Comparison of ENCODE assay signal across 30 cellular contexts in genomic region chr2:237358721-237359595, GRCh38. TPM values are rescaled to one million over a fixed set of nuclear protein-coding genes. Genes with fewer than 3 reads are reported as not detected.
DNase-seq lines count a peak whose midpoint lies in the region; ATAC-seq, FAIRE-seq and TF ChIP-seq lines count a peak whose summit lies in the region.
"Had no signal": no experiment of that assay in that cellular context is flagged by ENCODE, and none has a peak within 500 bp of the region (broad histone marks: within the 10 kb centered on the region; RNA-seq: fewer than 3 reads in every experiment).

No MANE protein-coding gene starts in this region.

- no peak for ATAC-seq in K562
- ATAC-seq in right lobe of liver, result peak in 3 of 4 donors; percentile 49 to 82 (median 54)
- no peak for ATAC-seq in GM19351 (IDR thresholded peaks at IDR 0.05; ENCODE audit: unreplicated experiment)
- no peak for ATAC-seq in GM19452 (IDR thresholded peaks at IDR 0.05; ENCODE audit: unreplicated experiment)
- ATAC-seq in HG03280 (IDR thresholded peaks at IDR 0.05; ENCODE audit: unreplicated experiment), result no peak
- ATAC-seq: CD8-positive, alpha-beta T cell; foreskin keratinocyte; naive thymus-derived CD8-positive, alpha-beta T cell; Panc1; T-helper 17 cell had no signal

- FAIRE-seq in K562 (lab: Jason Lieb, UNC), result no peak
- FAIRE-seq: keratinocyte had no signal

- H3K36me3 ChIP-seq in H7 (replicated peaks; ENCODE audit: control insufficient read depth, insufficient read depth, low read length) (no peaks in the 10 kb centered on the region; the same call in 1 of the 2 replicates), K562 (ENCODE audit: control insufficient read depth, insufficient read depth, low read length) (no peaks in the 10 kb centered on the region), right lobe of liver (no peaks in the 10 kb centered on the region), stomach (peaks cover 5 to 73% (median 56%) of the 10 kb centered on the region in 4 donors)

- H3K4me2 ChIP-seq in K562 (ENCODE audit: insufficient read depth, low read length), result no peak overlapping the region
- H3K4me2 ChIP-seq: hepatocyte had no signal

- no peaks in the 10 kb centered on the region for H3K27me3 ChIP-seq in H7 (ENCODE audit: control insufficient read depth, insufficient read depth, low read length)
- H3K27me3 ChIP-seq in K562 (ENCODE audit: control insufficient read depth in 2 of 2, insufficient read depth in 2 of 2, low read length in 2 of 2), result peaks cover 0 to 38% of the 10 kb centered on the region in 2 experiments; a peak in 4 of 5 replicates
- H3K27me3 ChIP-seq in right lobe of liver, result no peaks in the 10 kb centered on the region
- H3K27me3 ChIP-seq in stomach, result peaks cover 0 to 18% (median 0%) of the 10 kb centered on the region in 3 donors
- H3K27me3 ChIP-seq: hepatocyte, suprapubic skin had no signal

- WGBS in K562 (ENCODE audit: insufficient coverage, low coverage, missing lambda C conversion rate), result 25% methylated on average over 11 of the region's 11 CpGs
- 67% methylated on average over 9 of the region's 11 CpGs for WGBS in right lobe of liver (ENCODE audit: insufficient coverage, low coverage, low lambda C conversion rate, missing lambda C conversion rate)
- 64 to 69% (median 66%) methylated on average over 11 of the region's 11 CpGs for WGBS in stomach, 5 donors

- TF ChIP-seq CTCF in K562 (IDR thresholded peaks at IDR 0.05 in 2 of 3, conservative IDR thresholded peaks at IDR 0.05 in 1 of 3; ENCODE audit: insufficient read depth in 2 of 3, low read depth in 1 of 3, low read length in 3 of 3) (no peak), right lobe of liver (IDR thresholded peaks at IDR 0.05) (no peak), stomach (IDR thresholded peaks at IDR 0.05) (no peak)

- CTCF ChIA-PET in K562 (lab: Yijun Ruan, JAX; ENCODE audit: low intra/inter-chr PET ratio), result no interaction called here

- H2AFZ ChIP-seq in K562 (ENCODE audit: low read depth, low read length), result no peak overlapping the region
- H2AFZ ChIP-seq: hepatocyte had no signal

- no peaks in the 10 kb centered on the region for H3K79me2 ChIP-seq in K562 (ENCODE audit: control insufficient read depth, insufficient read depth, low read length)
- H3K79me2 ChIP-seq: hepatocyte had no signal

- peak; percentile 82 for DNase-seq in H7
- no peak for DNase-seq in K562 (ENCODE audit: extremely low read depth in 1 of 4, low spot score in 3 of 4)
- no peak for DNase-seq in right lobe of liver
- DNase-seq in stomach, result no peak
- DNase-seq in T-helper 9 cell, result no peak
- DNase-seq: activated CD4-positive, alpha-beta T cell treated with anti-CD3 and anti-CD28 coated beads, Interleukin-2, amount 50 U/mL, for 1 hour; activated CD8-positive, alpha-beta memory T cell treated with anti-CD3 and anti-CD28 coated beads, Interleukin-2, amount 50 U/mL, for 4 hours; activated effector memory CD4-positive, alpha-beta T cell treated with Interleukin-2 at 50 U/mL for 16 hours; activated naive CD8-positive, alpha-beta T cell treated with anti-CD3 and anti-CD28 coated beads, Interleukin-2, amount 10 ng/mL, durations not matched to agents 7 days and 5 days; CD8-positive, alpha-beta T cell; DMS153; erythroblast; foreskin keratinocyte; GDM1; Karpas-422; MV-4-11; naive thymus-derived CD8-positive, alpha-beta T cell; NCI-H187; NCI-H82; T-helper 17 cell had no signal

- no peaks in the 10 kb centered on the region for H4K20me1 ChIP-seq in K562 (replicated peaks; ENCODE audit: control insufficient read depth, insufficient read depth, low read length)

- intact Hi-C loops in K562 (cut with micrococcal nuclease), result no loop called here
- intact Hi-C loops in right lobe of liver (cut with DNase I), result no loop called here
- intact Hi-C loops in stomach (cut with DNase I; ENCODE audit: low total_unique reads), result no loop called here

- H3K4me1 ChIP-seq in K562 (replicated peaks in 1 of 2; ENCODE audit: control insufficient read depth in 2 of 2, insufficient read depth in 2 of 2, low read length in 2 of 2) (no peaks in the 10 kb centered on the region), right lobe of liver (no peaks in the 10 kb centered on the region), stomach (peaks cover 0 to 53% (median 18%) of the 10 kb centered on the region in 4 donors)

- POLR2A ChIA-PET in K562 (lab: Yijun Ruan, JAX), result no interaction called here

- no peak overlapping the region for H3K9ac ChIP-seq in K562 (ENCODE audit: insufficient read depth in 1 of 2, low read depth in 2 of 2, low read length in 2 of 2)

- no peak for TF ChIP-seq EP300 in K562 (IDR thresholded peaks at IDR 0.05; ENCODE audit: low read length)
- no peak for TF ChIP-seq EP300 in stomach (IDR thresholded peaks at IDR 0.05)

- no peaks in the 10 kb centered on the region for H3K9me3 ChIP-seq in K562 (replicated peaks; ENCODE audit: control insufficient read depth, insufficient read depth, low read depth, low read length)
- no peaks in the 10 kb centered on the region for H3K9me3 ChIP-seq in right lobe of liver
- H3K9me3 ChIP-seq in stomach, result no peaks in the 10 kb centered on the region
- H3K9me3 ChIP-seq: suprapubic skin had no signal

- H3K27ac ChIP-seq in K562 (ENCODE audit: extremely low read depth, low read depth, low read length), result no peak overlapping the region
- H3K27ac ChIP-seq in right lobe of liver, result no peak overlapping the region
- H3K27ac ChIP-seq in stomach, result peak overlapping the region in 3 of 5 donors; percentile 2 to 66 (median 53)
- H3K27ac ChIP-seq: foreskin keratinocyte, hepatocyte, SK-N-MC, suprapubic skin, VCaP had no signal

- no TSS peak for BruUV-seq in K562 (replicated peaks; lab: Mats Ljungman, UMichigan)

- in situ Hi-C loops in K562 (cut with MboI), result no loop called here

- no peak for TF ChIP-seq RAD21 in K562 (CRISPR knock-in tag; conservative IDR thresholded peaks at IDR 0.05 in 1 of 2, IDR thresholded peaks at IDR 0.05 in 1 of 2)

- TF ChIP-seq POLR2A in K562 (conservative IDR thresholded peaks at IDR 0.05) (no peak), right lobe of liver (IDR thresholded peaks at IDR 0.05) (no peak), stomach (IDR thresholded peaks at IDR 0.05) (no peak)

- H3K9me1 ChIP-seq in K562 (ENCODE audit: control insufficient read depth, insufficient read depth, low read length), result no peaks in the 10 kb centered on the region

- no peak overlapping the region for H3K4me3 ChIP-seq in H7 (ENCODE audit: insufficient read depth, low read depth, low read length)
- H3K4me3 ChIP-seq in K562, result no peak overlapping the region
- H3K4me3 ChIP-seq in right lobe of liver, result no peak overlapping the region
- H3K4me3 ChIP-seq in stomach, result no peak overlapping the region
- H3K4me3 ChIP-seq: hepatocyte, SK-N-MC, suprapubic skin had no signal

TF ChIP-seq in K562, 482 proteins besides CTCF, POLR2A, EP300 and RAD21:
- TF ChIP-seq U2AF1 (optimal IDR thresholded peaks at IDR 0.05; ENCODE audit: low read depth, low read length), result no peak
- TF ChIP-seq NFE2L1 (tag; IDR thresholded peaks at IDR 0.05; ENCODE audit: borderline replicate concordance, low read depth), result no peak
- peak; percentile 75 for TF ChIP-seq ZFP36 (IDR thresholded peaks at IDR 0.05; ENCODE audit: low read depth, low read length, partially characterized antibody)

RNA-seq across cellular contexts. Expression of gene COL6A3, which starts 55.0 kb away (rescaled TPM):
- total RNA-seq in H7 (2014; rRNA removed; shearing (Covaris generic)), result 5.1 and 7.0 TPM in 2 replicates
- total RNA-seq in K562 (2011; cell fraction: chromatin; rRNA removed; ENCODE audit: low replicate concordance), result 2.5 and 3.2 TPM in 2 replicates
- total RNA-seq in K562 (2011; cell fraction: nucleolus; rRNA removed), result 1.7 TPM in 2 replicates
- total RNA-seq in K562 (2011; cell fraction: nucleoplasm; rRNA removed), result 2.5 and 3.6 TPM in 2 replicates
- total RNA-seq in K562 (2014; rRNA removed), result 1.5 and 2.1 TPM in 2 replicates
- 1.6 TPM in 2 replicates for total RNA-seq in K562 (2014; rRNA removed; fragmentation: Illumina TruSeq; extraction: Trizol)
- total RNA-seq in K562 (2015; rRNA removed; fragmentation: Illumina TruSeq; extraction: Trizol), result 2.0 and 2.5 TPM in 2 replicates
- total RNA-seq in K562 (2021), result 4.1 and 4.3 TPM in 2 replicates
- polyA plus RNA-seq in K562 (2011; rRNA removed), result 0.07 and 0.11 TPM in 2 replicates
- 0.07 and 0.12 TPM in 2 replicates for polyA plus RNA-seq in K562 (2011; cell fraction: cytosol; rRNA removed)
- polyA plus RNA-seq in K562 (2011; cell fraction: nucleus; rRNA removed), result 0.37 and 0.55 TPM in 2 replicates
- polyA plus RNA-seq in K562 (2012), result 3.4 and 61.3 TPM in 2 replicates
- 2.7 and 2.9 TPM in 2 replicates for polyA plus RNA-seq in K562 (2014; fragmentation: Illumina TruSeq; extraction: Trizol)
- under 1 TPM; 0.39 to 0.48 TPM for polyA plus RNA-seq in K562 (2014; fragmentation: Nextera tagmentation; extraction: Ambion mirVana)
- polyA plus RNA-seq in K562 (2014; rRNA removed), result 1.1 and 2.7 TPM in 2 replicates
- polyA minus RNA-seq in K562 (2011; rRNA and poly(A)+ RNA removed), result 0.18 and 0.60 TPM in 2 replicates
- 0.91 and 1.4 TPM in 2 replicates for polyA minus RNA-seq in K562 (2011; cell fraction: cytosol; rRNA and poly(A)+ RNA removed)
- polyA minus RNA-seq in K562 (2011; cell fraction: nucleus; rRNA and poly(A)+ RNA removed), result 0.13 and 0.56 TPM in 2 replicates
- 10 to 100 TPM in 3 of 6 experiments, 1 to 10 TPM in 3; 4.5 to 21.1 (median 8.8) TPM for total RNA-seq in right lobe of liver
- total RNA-seq in stomach, result 100 to 1,000 TPM; 105 to 411 (median 138) TPM
- 10 to 100 TPM in 2 of 3 donors, 1 to 10 TPM in 1; 9.3 to 23.3 (median 12.0) TPM for polyA plus RNA-seq in stomach
- total RNA-seq: foreskin keratinocyte, HT-29 had no signal
- polyA plus RNA-seq: foreskin keratinocyte, keratinocyte had no signal

Comparison
In these comparisons a context has a peak if more than half of its experiments do, and no peak if none do; other contexts are left out.
1. ATAC-seq: peak in right lobe of liver (3 of 4); none in K562 (single experiment), GM19351 (single experiment), GM19452 (single experiment) and HG03280 (single experiment).
2. H3K27ac ChIP-seq: peak in stomach (3 of 5); none in K562 (single experiment) and right lobe of liver (0 of 3).
3. RNA of gene COL6A3, which starts 55.0 kb away (total RNA-seq): 105 to 411 TPM in stomach; 4.5 to 21.1 TPM in right lobe of liver, 5.1 to 7.0 TPM in H7 and 1.5 to 4.3 TPM in K562; every median in the first group is over 4 times any median in the second.